ENCODE assay signal across 9 cellular contexts in genomic region chr11:78573271-78574035, GRCh38. TPM values are rescaled to one million over a fixed set of nuclear protein-coding genes. Genes with fewer than 3 reads are reported as not detected.
DNase-seq lines count a peak whose midpoint lies in the region; ATAC-seq and TF ChIP-seq lines count a peak whose summit lies in the region.
"Had no signal": no experiment of that assay in that cellular context is flagged by ENCODE, and none has a peak within 500 bp of the region (broad histone marks: within the 10 kb centered on the region; RNA-seq: fewer than 3 reads in every experiment).

No MANE protein-coding gene starts in this region.

- H3K27ac Mint-ChIP-seq in progenitor cell of endocrine pancreas: peak overlapping the region; percentile 98

- intact Hi-C loops in Panc1 (cut with micrococcal nuclease; ENCODE audit: unreplicated experiment): no loop called here
- intact Hi-C loops in esophagus muscularis mucosa (cut with DNase I): no loop called here

- POLR2A ChIA-PET in Panc1 (lab: Charles Lee): interaction anchor here (0.5 kb wide), 1 partner anchor 520 kb away, joined by 5 read pairs; no protein-coding TSS in a partner anchor

- H3K4me3 Mint-ChIP-seq in progenitor cell of endocrine pancreas (ENCODE audit: low read depth): peak overlapping the region; percentile 94

- peaks cover 14% of the 10 kb centered on the region for H3K4me1 ChIP-seq in Panc1 (ENCODE audit: control insufficient read depth, insufficient read depth, low read length)
- H3K4me1 ChIP-seq in esophagus muscularis mucosa: peaks cover 7 to 25% (median 16%) of the 10 kb centered on the region in 4 donors

- H3K27me3 ChIP-seq in Panc1 (ENCODE audit: control insufficient read depth, insufficient read depth, low read length) (no peaks in the 10 kb centered on the region), esophagus muscularis mucosa (no peaks in the 10 kb centered on the region)

- CTCF ChIA-PET in Panc1 (lab: Charles Lee): interaction anchor here (0.6 kb wide), 1 partner anchor 79 kb away, joined by 3 read pairs; no protein-coding TSS in a partner anchor

- no peak for DNase-seq in GM12864 (ENCODE audit: low read depth)
- no peak for DNase-seq in Panc1 (ENCODE audit: low read depth, low spot score)
- no peak for DNase-seq in esophagus muscularis mucosa (ENCODE audit: extremely low spot score)
- no peak for DNase-seq in progenitor cell of endocrine pancreas (ENCODE audit: low spot score, unreplicated experiment)
- no peak for DNase-seq in dedifferentiated amniotic fluid mesenchymal stem cell (ENCODE audit: extremely low spot score)
- DNase-seq in Kasumi-1 (lab: John Stamatoyannopoulos, UW): no peak
- DNase-seq in glomerular visceral epithelial cell (ENCODE audit: extremely low spot score): no peak
- DNase-seq: stimulated activated CD4-positive, alpha-beta T cell treated with anti-CD3 and anti-CD28 coated beads, Interleukin-15, amount 100 ng/mL, for 24 hours had no signal

- BruUV-seq in Panc1 (replicated peaks; lab: Mats Ljungman, UMichigan): no TSS peak

- 41% methylated on average over 8 of the region's 8 CpGs for WGBS in esophagus muscularis mucosa

- TF ChIP-seq CTCF in GM12864 (IDR thresholded peaks at IDR 0.05; ENCODE audit: low read depth, low read length, missing control alignments) (no peak), Panc1 (IDR thresholded peaks at IDR 0.05) (no peak), esophagus muscularis mucosa (IDR thresholded peaks at IDR 0.05) (no peak), progenitor cell of endocrine pancreas (IDR thresholded peaks at IDR 0.05; ENCODE audit: unreplicated experiment) (no peak)

- no peak for ATAC-seq in Panc1
- ATAC-seq in HG02970 (IDR thresholded peaks at IDR 0.05; ENCODE audit: low FRiP score, unreplicated experiment): no peak

- H3K9me3 Mint-ChIP-seq in progenitor cell of endocrine pancreas (ENCODE audit: low read depth): no peaks in the 10 kb centered on the region

- H3K4me3 ChIP-seq in GM12864 (ENCODE audit: low read depth, low read length) (peak overlapping the region; percentile 97), Panc1 (ENCODE audit: low read depth in 2 of 2, low read length in 2 of 2) (peak overlapping the region; percentile 62 to 98), esophagus muscularis mucosa (peak overlapping the region; percentile 70 to 94 (median 89))

- peaks cover 6% of the 10 kb centered on the region for H3K36me3 ChIP-seq in Panc1 (ENCODE audit: control insufficient read depth, insufficient read depth, low read length)
- H3K36me3 ChIP-seq in esophagus muscularis mucosa: peaks cover 0 to 28% (median 14%) of the 10 kb centered on the region in 4 donors

- H3K27ac ChIP-seq in Panc1 (ENCODE audit: low read length) (peak overlapping the region; percentile 90), esophagus muscularis mucosa (replicated peaks in 1 of 4) (peak overlapping the region in 3 of 4 donors; percentile 87 to 88 (median 88))

- H3K36me3 Mint-ChIP-seq in progenitor cell of endocrine pancreas (ENCODE audit: insufficient read depth): peaks cover 7% of the 10 kb centered on the region

- H3K27me3 Mint-ChIP-seq in progenitor cell of endocrine pancreas: no peaks in the 10 kb centered on the region

- peaks cover 21% of the 10 kb centered on the region for H3K4me1 Mint-ChIP-seq in progenitor cell of endocrine pancreas (ENCODE audit: low read depth)

- no peaks in the 10 kb centered on the region for H3K9me3 ChIP-seq in Panc1 (ENCODE audit: control insufficient read depth, insufficient read depth, low read depth, low read length)
- H3K9me3 ChIP-seq in esophagus muscularis mucosa: no peaks in the 10 kb centered on the region

- in situ Hi-C loops in Panc1 (cut with HindIII; ENCODE audit: low pct_unique_long_range_greater_than_20kb, low sequenced_read_pairs): no loop called here

- TF ChIP-seq EP300 in esophagus muscularis mucosa (IDR thresholded peaks at IDR 0.05): no peak

- TF ChIP-seq POLR2A in esophagus muscularis mucosa (IDR thresholded peaks at IDR 0.05; ENCODE audit: low read depth): no peak

RNA-seq across cellular contexts. Expression of gene NARS2, which starts 1.2 kb away (rescaled TPM):
- total RNA-seq in Panc1 (2021; ENCODE audit: unreplicated experiment): 29.8 TPM
- 18.7 TPM for polyA plus RNA-seq in Panc1 (2012; ENCODE audit: insufficient read length)
- 10 to 100 TPM in 2 of 4 donors, 1 to 10 TPM in 2; 9.1 to 10.4 (median 9.8) TPM for total RNA-seq in esophagus muscularis mucosa
- 24.7 and 28.6 TPM in 2 replicates for total RNA-seq in progenitor cell of endocrine pancreas
